In genomic region chr3:39418556-39419225, GRCh38 we compare ENCODE assay signal across 14 cellular contexts. TPM values are rescaled to one million over a fixed set of nuclear protein-coding genes. Genes with fewer than 3 reads are reported as not detected.
A peak's percentile ranks its signal among the peaks of the same experiment; 100 is the strongest.
DNase-seq lines count a peak whose midpoint lies in the region; ATAC-seq, FAIRE-seq and TF ChIP-seq lines count a peak whose summit lies in the region.
"Not testable (repeated sequence)": the region's sequence is repeated elsewhere in the genome, so short reads cannot be mapped to it uniquely, and the experiment has no call there.
"Had no signal": no experiment of that assay in that cellular context is flagged by ENCODE, and none has a peak within 500 bp of the region (broad histone marks: within the 10 kb centered on the region; RNA-seq: fewer than 3 reads in every experiment).

No MANE protein-coding gene starts in this region.

- peaks cover 19% of the 10 kb centered on the region for H3K4me1 Mint-ChIP-seq in GM23338
- H3K4me1 Mint-ChIP-seq in activated T-cell treated with anti-CD3 and anti-CD28 coated beads, Interleukin-2, amount 50 U/mL, for 72 hours (ENCODE audit: low read depth): not testable (repeated sequence)

- not testable (repeated sequence) for TF ChIP-seq POLR2A in HepG2 (IDR thresholded peaks at IDR 0.05; ENCODE audit: insufficient read depth in 1 of 2, low read depth in 2 of 2, low read length in 2 of 2)

- not testable (repeated sequence) for FAIRE-seq in HepG2 (lab: Jason Lieb, UNC)

- not testable (repeated sequence) for H3K27ac Mint-ChIP-seq in GM23338
- peak overlapping the region; percentile 63 for H3K27ac Mint-ChIP-seq in activated T-cell treated with anti-CD3 and anti-CD28 coated beads, Interleukin-2, amount 50 U/mL, for 72 hours

- H3K9me3 Mint-ChIP-seq in GM23338; activated T-cell treated with anti-CD3 and anti-CD28 coated beads, Interleukin-2, amount 50 U/mL, for 72 hours: not testable (repeated sequence)

- not testable (repeated sequence) for H3K9me2 ChIP-seq in GM23338 (ENCODE audit: insufficient read depth); hepatocyte (replicated peaks; ENCODE audit: insufficient read depth)

- peak overlapping the region; percentile 18; the same call in 1 of the 2 replicates for H3K4me3 ChIP-seq in GM23338
- not testable (repeated sequence) for H3K4me3 ChIP-seq in hepatocyte; HepG2 (replicated peaks in 1 of 3; ENCODE audit: insufficient read depth in 1 of 3, low read depth in 2 of 3, low read length in 3 of 3); trophoblast cell (ENCODE audit: low read depth, low read length)

- not testable (repeated sequence) for H3K9me3 ChIP-seq in hepatocyte (ENCODE audit: low read depth); HepG2 (ENCODE audit: low read length); trophoblast cell (ENCODE audit: insufficient read depth, low read depth, low read length)

- peaks cover 37% of the 10 kb centered on the region for H3F3A ChIP-seq in GM23338 (replicated peaks; ENCODE audit: low read depth)

- H3K27me3 Mint-ChIP-seq in GM23338 (ENCODE audit: insufficient read depth, low read depth, poor library complexity): peaks cover 16% of the 10 kb centered on the region
- not testable (repeated sequence) for H3K27me3 Mint-ChIP-seq in activated T-cell treated with anti-CD3 and anti-CD28 coated beads, Interleukin-2, amount 50 U/mL, for 72 hours (ENCODE audit: low read depth)

- peaks cover 16% of the 10 kb centered on the region for H3K4me1 ChIP-seq in GM23338 (ENCODE audit: insufficient read depth)
- peaks cover 11% of the 10 kb centered on the region for H3K4me1 ChIP-seq in hepatocyte (ENCODE audit: insufficient read depth)
- not testable (repeated sequence) for H3K4me1 ChIP-seq in HepG2 (ENCODE audit: insufficient read depth, low read length); trophoblast cell (ENCODE audit: control insufficient read depth in 1 of 2, insufficient read depth in 2 of 2, low read length in 2 of 2)

- H4K20me1 ChIP-seq in GM23338 (replicated peaks; ENCODE audit: insufficient read depth); hepatocyte (ENCODE audit: insufficient read depth, poor library complexity, severe bottlenecking); HepG2 (ENCODE audit: insufficient read depth, low read length): not testable (repeated sequence)

- in situ Hi-C loops in HepG2 (cut with HindIII; ENCODE audit: extremely low pct_ligation_motif_present, low pct_unique_long_range_greater_than_20kb): not testable (repeated sequence)

- H3K4ac ChIP-seq in trophoblast cell (ENCODE audit: low read depth, low read length): not testable (repeated sequence)

- intact Hi-C loops in HepG2 (cut with micrococcal nuclease; ENCODE audit: unreplicated experiment): not testable (repeated sequence)

- not testable (repeated sequence) for H2BK120ac ChIP-seq in trophoblast cell (ENCODE audit: insufficient read depth, low read length, poor library complexity)

- H2AK5ac ChIP-seq in trophoblast cell (ENCODE audit: low read length): not testable (repeated sequence)

- not testable (repeated sequence) for H3K14ac ChIP-seq in trophoblast cell (ENCODE audit: low read length)

- H2BK12ac ChIP-seq in trophoblast cell (ENCODE audit: low read length): not testable (repeated sequence)

- 30% methylated on average over 14 of the region's 14 CpGs for WGBS in hepatocyte (ENCODE audit: low lambda C conversion rate, missing lambda C conversion rate)
- 60% methylated on average over 8 of the region's 14 CpGs for WGBS in HepG2 (ENCODE audit: low lambda C conversion rate)
- no CpG with 5 or more reads among the region's 14 CpGs for WGBS in trophoblast cell (ENCODE audit: extremely low coverage, insufficient coverage, insufficient read length)

- DNase-seq in GM23338 (ENCODE audit: low spot score); activated T-cell treated with anti-CD3 and anti-CD28 coated beads, Interleukin-2, amount 50 U/mL, for 72 hours; hepatocyte (ENCODE audit: low spot score); HepG2 (ENCODE audit: low spot score): not testable (repeated sequence)
- DNase-seq in MV-4-11 (lab: John Stamatoyannopoulos, UW): peak; percentile 32
- DNase-seq in NCI-H82 (lab: John Stamatoyannopoulos, UW): peak; percentile 74
- DNase-seq in OCI-M1 (lab: John Stamatoyannopoulos, UW): peak; percentile 9
- DNase-seq in trophoblast cell: peak; percentile 55 to 71

- H4K91ac ChIP-seq in trophoblast cell (ENCODE audit: low read depth, low read length): not testable (repeated sequence)

- not testable (repeated sequence) for H3K18ac ChIP-seq in trophoblast cell (ENCODE audit: low read length)

- not testable (repeated sequence) for H3K79me2 ChIP-seq in GM23338 (replicated peaks; ENCODE audit: insufficient read depth); hepatocyte; HepG2 (ENCODE audit: insufficient read depth, low read length); trophoblast cell (ENCODE audit: control insufficient read depth, insufficient read depth, low read length, poor library complexity)

- H4K8ac ChIP-seq in trophoblast cell (ENCODE audit: low read depth, low read length): not testable (repeated sequence)

- not testable (repeated sequence) for H3K79me1 ChIP-seq in trophoblast cell (ENCODE audit: low read length)

- TF ChIP-seq RAD21 in HepG2 (CRISPR knock-in tag; IDR thresholded peaks at IDR 0.05): not testable (repeated sequence)

- not testable (repeated sequence) for ATAC-seq in GM23338; activated T-cell treated with anti-CD3 and anti-CD28 coated beads, Interleukin-2, amount 50 U/mL, for 72 hours (replicated peaks in 1 of 2); HepG2

- H3K4me2 ChIP-seq in GM23338: peak overlapping the region; percentile 72
- H3K4me2 ChIP-seq in hepatocyte; HepG2 (ENCODE audit: low read depth, low read length); trophoblast cell (ENCODE audit: low read length): not testable (repeated sequence)

- peaks cover 19% of the 10 kb centered on the region for H3K36me3 Mint-ChIP-seq in GM23338 (ENCODE audit: low read depth)
- H3K36me3 Mint-ChIP-seq in activated T-cell treated with anti-CD3 and anti-CD28 coated beads, Interleukin-2, amount 50 U/mL, for 72 hours (ENCODE audit: insufficient read depth in 2 of 2): not testable (repeated sequence)

- H2BK5ac ChIP-seq in trophoblast cell (ENCODE audit: low read depth, low read length, poor library complexity): not testable (repeated sequence)

- not testable (repeated sequence) for H3K36me3 ChIP-seq in GM23338 (ENCODE audit: insufficient read depth); hepatocyte (replicated peaks; ENCODE audit: insufficient read depth, low read depth); HepG2 (replicated peaks in 1 of 2; ENCODE audit: control insufficient read depth in 1 of 2, insufficient read depth in 2 of 2, low read length in 2 of 2); trophoblast cell (ENCODE audit: control insufficient read depth in 1 of 2, insufficient read depth in 2 of 2, low read length in 2 of 2)

- BruUV-seq in HepG2 (replicated peaks; lab: Mats Ljungman, UMichigan): not testable (repeated sequence)

- not testable (repeated sequence) for TF ChIP-seq EP300 in HepG2 (IDR thresholded peaks at IDR 0.05; ENCODE audit: low read depth in 2 of 2, low read length in 2 of 2); HepG2 (CRISPR knock-in tag; IDR thresholded peaks at IDR 0.05; ENCODE audit: borderline replicate concordance)

- H4K12ac ChIP-seq in trophoblast cell (ENCODE audit: low read depth, low read length): not testable (repeated sequence)

- CTCF ChIA-PET in HepG2 (lab: Yijun Ruan, JAX; ENCODE audit: low intra/inter-chr PET ratio, low total read pairs): not testable (repeated sequence)

- H3K27ac ChIP-seq in GM23338 (ENCODE audit: low read depth): peak overlapping the region; percentile 89
- peak overlapping the region; percentile 50 for H3K27ac ChIP-seq in hepatocyte
- not testable (repeated sequence) for H3K27ac ChIP-seq in HepG2 (ENCODE audit: extremely low read length, insufficient read depth, low read length); trophoblast cell (ENCODE audit: low read depth, low read length)

- not testable (repeated sequence) for H3K9ac ChIP-seq in HepG2 (ENCODE audit: insufficient read depth, low read depth, low read length); trophoblast cell (ENCODE audit: low read length)

- H2AFZ ChIP-seq in GM23338: peak overlapping the region; percentile 97
- H2AFZ ChIP-seq in hepatocyte; HepG2 (ENCODE audit: low read length); trophoblast cell (ENCODE audit: insufficient read depth, low read length, poor library complexity): not testable (repeated sequence)

- H3K4me3 Mint-ChIP-seq in GM23338; activated T-cell treated with anti-CD3 and anti-CD28 coated beads, Interleukin-2, amount 50 U/mL, for 72 hours: not testable (repeated sequence)

- not testable (repeated sequence) for H3K23ac ChIP-seq in trophoblast cell (ENCODE audit: low read length)

- TF ChIP-seq CTCF in GM23338 (conservative IDR thresholded peaks at IDR 0.05; ENCODE audit: low read depth in 2 of 2); hepatocyte (IDR thresholded peaks at IDR 0.05; ENCODE audit: poor library complexity); HepG2 (CRISPR knock-in tag; IDR thresholded peaks at IDR 0.05): not testable (repeated sequence)

- POLR2A ChIA-PET in HepG2 (lab: Yijun Ruan, JAX): not testable (repeated sequence)

- H3K27me3 ChIP-seq in GM23338 (ENCODE audit: insufficient read depth); hepatocyte; HepG2 (ENCODE audit: control insufficient read depth in 1 of 2, insufficient read depth in 2 of 2, low read length in 2 of 2); trophoblast cell (ENCODE audit: insufficient read depth, low read length): not testable (repeated sequence)

RNA-seq across cellular contexts. Expression of gene RPSA, which starts 12.2 kb away (rescaled TPM):
- total RNA-seq in GM23338 (2014; rRNA removed; shearing (Covaris generic)): 1,658 and 1,827 TPM in 2 replicates
- polyA plus RNA-seq in GM23338 (2016; fragmentation: Nextera tagmentation; extraction: Ambion mirVana) (1,591 and 1,731 TPM in 2 replicates), hepatocyte (249 and 267 TPM in 2 replicates), HepG2 (2011; rRNA removed) (2,662 and 3,226 TPM in 2 replicates)
- total RNA-seq in activated T-cell treated with anti-CD3 and anti-CD28 coated beads, Interleukin-2, amount 50 U/mL, for 72 hours: 1,000 to 10,000 TPM; 2,329 to 2,816 TPM
- total RNA-seq in hepatocyte (961 and 1,236 TPM in 2 replicates), HepG2 (2016; rRNA removed; fragmentation: Illumina TruSeq; extraction: Trizol) (1,683 and 1,960 TPM in 2 replicates)
- total RNA-seq in HepG2 (2016; cell fraction: cytosol; rRNA removed; fragmentation: Illumina TruSeq; extraction: Trizol; ENCODE audit: low read depth): 4,234 and 4,880 TPM in 2 replicates
- 1,681 and 2,033 TPM in 2 replicates for total RNA-seq in HepG2 (2016; cell fraction: insoluble cytoplasmic fraction; rRNA removed; fragmentation: Illumina TruSeq; extraction: Trizol)
- 4,469 and 4,736 TPM in 2 replicates for total RNA-seq in HepG2 (2016; cell fraction: membrane; rRNA removed; fragmentation: Illumina TruSeq; extraction: Trizol)
- 671 and 721 TPM in 2 replicates for total RNA-seq in HepG2 (2016; cell fraction: nucleus; rRNA removed; fragmentation: Illumina TruSeq; extraction: Trizol)
- 2,617 and 3,480 TPM in 2 replicates for polyA plus RNA-seq in HepG2 (2011; cell fraction: cytosol; rRNA removed)
- 707 and 717 TPM in 2 replicates for polyA plus RNA-seq in HepG2 (2011; cell fraction: nucleus; rRNA removed)
- polyA plus RNA-seq in HepG2 (2012): 1,399 and 1,552 TPM in 2 replicates
- polyA plus RNA-seq in HepG2 (2016; cell fraction: cytosol; fragmentation: Illumina TruSeq; extraction: Trizol; ENCODE audit: low read depth): 5,088 and 5,753 TPM in 2 replicates
- 1,997 and 2,058 TPM in 2 replicates for polyA plus RNA-seq in HepG2 (2016; cell fraction: insoluble cytoplasmic fraction; fragmentation: Illumina TruSeq; extraction: Trizol; ENCODE audit: low read depth)
- 4,231 and 4,512 TPM in 2 replicates for polyA plus RNA-seq in HepG2 (2016; cell fraction: membrane; fragmentation: Illumina TruSeq; extraction: Trizol; ENCODE audit: low read depth)
- 1,039 and 1,069 TPM in 2 replicates for polyA plus RNA-seq in HepG2 (2016; cell fraction: nucleus; fragmentation: Illumina TruSeq; extraction: Trizol; ENCODE audit: insufficient read depth, low read depth)
- 1,437 and 2,324 TPM in 2 replicates for polyA minus RNA-seq in HepG2 (2011; rRNA and poly(A)+ RNA removed; ENCODE audit: low replicate concordance)
- polyA minus RNA-seq in HepG2 (2011; cell fraction: cytosol; rRNA and poly(A)+ RNA removed): 460 and 463 TPM in 2 replicates
- 336 and 408 TPM in 2 replicates for polyA minus RNA-seq in HepG2 (2011; cell fraction: nucleus; rRNA and poly(A)+ RNA removed)
- polyA plus RNA-seq in trophoblast cell (2013): 1,546 and 1,587 TPM in 2 replicates

RNA-seq across cellular contexts. Expression of gene SLC25A38, which starts 35.5 kb away (rescaled TPM):
- 35.9 and 61.9 TPM in 2 replicates for total RNA-seq in GM23338 (2014; rRNA removed; shearing (Covaris generic))
- polyA plus RNA-seq in GM23338 (2016; fragmentation: Nextera tagmentation; extraction: Ambion mirVana) (19.8 and 23.9 TPM in 2 replicates), hepatocyte (32.4 and 35.7 TPM in 2 replicates), HepG2 (2011; rRNA removed) (32.3 and 35.4 TPM in 2 replicates)
- total RNA-seq in activated T-cell treated with anti-CD3 and anti-CD28 coated beads, Interleukin-2, amount 50 U/mL, for 72 hours: 10 to 100 TPM; 37.5 to 39.7 TPM
- total RNA-seq in hepatocyte (37.2 and 43.2 TPM in 2 replicates), HepG2 (2016; rRNA removed; fragmentation: Illumina TruSeq; extraction: Trizol) (32.5 and 33.7 TPM in 2 replicates)
- 13.6 and 14.0 TPM in 2 replicates for total RNA-seq in HepG2 (2016; cell fraction: cytosol; rRNA removed; fragmentation: Illumina TruSeq; extraction: Trizol; ENCODE audit: low read depth)
- total RNA-seq in HepG2 (2016; cell fraction: insoluble cytoplasmic fraction; rRNA removed; fragmentation: Illumina TruSeq; extraction: Trizol): 30.5 and 33.1 TPM in 2 replicates
- total RNA-seq in HepG2 (2016; cell fraction: membrane; rRNA removed; fragmentation: Illumina TruSeq; extraction: Trizol): 28.9 and 29.7 TPM in 2 replicates
- 21.9 and 22.5 TPM in 2 replicates for total RNA-seq in HepG2 (2016; cell fraction: nucleus; rRNA removed; fragmentation: Illumina TruSeq; extraction: Trizol)
- polyA plus RNA-seq in HepG2 (2011; cell fraction: cytosol; rRNA removed): 27.5 and 32.3 TPM in 2 replicates
- 22.7 and 25.3 TPM in 2 replicates for polyA plus RNA-seq in HepG2 (2011; cell fraction: nucleus; rRNA removed)
- 22.2 and 25.3 TPM in 2 replicates for polyA plus RNA-seq in HepG2 (2012)
- 10.3 and 12.0 TPM in 2 replicates for polyA plus RNA-seq in HepG2 (2016; cell fraction: cytosol; fragmentation: Illumina TruSeq; extraction: Trizol; ENCODE audit: low read depth)
- polyA plus RNA-seq in HepG2 (2016; cell fraction: insoluble cytoplasmic fraction; fragmentation: Illumina TruSeq; extraction: Trizol; ENCODE audit: low read depth): 32.2 and 34.1 TPM in 2 replicates
- 21.0 and 23.3 TPM in 2 replicates for polyA plus RNA-seq in HepG2 (2016; cell fraction: membrane; fragmentation: Illumina TruSeq; extraction: Trizol; ENCODE audit: low read depth)
- polyA plus RNA-seq in HepG2 (2016; cell fraction: nucleus; fragmentation: Illumina TruSeq; extraction: Trizol; ENCODE audit: insufficient read depth, low read depth): 38.0 and 39.9 TPM in 2 replicates
- 44.2 and 49.5 TPM in 2 replicates for polyA minus RNA-seq in HepG2 (2011; rRNA and poly(A)+ RNA removed; ENCODE audit: low replicate concordance)
- polyA minus RNA-seq in HepG2 (2011; cell fraction: cytosol; rRNA and poly(A)+ RNA removed): 16.9 and 17.9 TPM in 2 replicates
- polyA minus RNA-seq in HepG2 (2011; cell fraction: nucleus; rRNA and poly(A)+ RNA removed): 15.6 and 18.8 TPM in 2 replicates
- 20.3 and 21.5 TPM in 2 replicates for polyA plus RNA-seq in trophoblast cell (2013)

RNA-seq across cellular contexts. Expression of gene MOBP, which starts 48.8 kb away (rescaled TPM):
- total RNA-seq in GM23338 (2014; rRNA removed; shearing (Covaris generic)): not detected in 2 replicates
- polyA plus RNA-seq in GM23338 (2016; fragmentation: Nextera tagmentation; extraction: Ambion mirVana): not detected in 2 replicates
- total RNA-seq in activated T-cell treated with anti-CD3 and anti-CD28 coated beads, Interleukin-2, amount 50 U/mL, for 72 hours: under 1 TPM in 1 of 2 donors, not detected in 1; 0.34 TPM
- total RNA-seq in hepatocyte: 0.10 and 0.40 TPM in 2 replicates
- polyA plus RNA-seq in hepatocyte: 0.17 TPM in 1 of 2 replicates, not detected in the other
- total RNA-seq in HepG2 (2016; rRNA removed; fragmentation: Illumina TruSeq; extraction: Trizol): not detected in 2 replicates
- not detected in 2 replicates for total RNA-seq in HepG2 (2016; cell fraction: cytosol; rRNA removed; fragmentation: Illumina TruSeq; extraction: Trizol; ENCODE audit: low read depth)
- not detected in 2 replicates for total RNA-seq in HepG2 (2016; cell fraction: insoluble cytoplasmic fraction; rRNA removed; fragmentation: Illumina TruSeq; extraction: Trizol)
- not detected in 2 replicates for total RNA-seq in HepG2 (2016; cell fraction: membrane; rRNA removed; fragmentation: Illumina TruSeq; extraction: Trizol)
- not detected in 2 replicates for total RNA-seq in HepG2 (2016; cell fraction: nucleus; rRNA removed; fragmentation: Illumina TruSeq; extraction: Trizol)
- not detected in 2 replicates for polyA plus RNA-seq in HepG2 (2011; rRNA removed)
- polyA plus RNA-seq in HepG2 (2011; cell fraction: cytosol; rRNA removed): 0.01 TPM in 1 of 2 replicates, not detected in the other
- not detected in 2 replicates for polyA plus RNA-seq in HepG2 (2011; cell fraction: nucleus; rRNA removed)
- polyA plus RNA-seq in HepG2 (2012): not detected in 2 replicates
- not detected in 2 replicates for polyA plus RNA-seq in HepG2 (2016; cell fraction: cytosol; fragmentation: Illumina TruSeq; extraction: Trizol; ENCODE audit: low read depth)
- not detected in 2 replicates for polyA plus RNA-seq in HepG2 (2016; cell fraction: insoluble cytoplasmic fraction; fragmentation: Illumina TruSeq; extraction: Trizol; ENCODE audit: low read depth)
- polyA plus RNA-seq in HepG2 (2016; cell fraction: membrane; fragmentation: Illumina TruSeq; extraction: Trizol; ENCODE audit: low read depth): not detected in 2 replicates
- polyA plus RNA-seq in HepG2 (2016; cell fraction: nucleus; fragmentation: Illumina TruSeq; extraction: Trizol; ENCODE audit: insufficient read depth, low read depth): not detected in 2 replicates
- polyA minus RNA-seq in HepG2 (2011; rRNA and poly(A)+ RNA removed; ENCODE audit: low replicate concordance): not detected in 2 replicates
- not detected in 2 replicates for polyA minus RNA-seq in HepG2 (2011; cell fraction: cytosol; rRNA and poly(A)+ RNA removed)
- not detected in 2 replicates for polyA minus RNA-seq in HepG2 (2011; cell fraction: nucleus; rRNA and poly(A)+ RNA removed)
- 0.07 and 0.21 TPM in 2 replicates for polyA plus RNA-seq in trophoblast cell (2013)
- total RNA-seq: CD4-positive, alpha-beta memory T cell; Daoy; HFFc6; HT1080 had no signal
- polyA plus RNA-seq: AG04450; CD14-positive monocyte; CD4-positive, alpha-beta memory T cell had no signal
